1 cellular context compared by ENCODE assay signal in the genomic region with DNA sequence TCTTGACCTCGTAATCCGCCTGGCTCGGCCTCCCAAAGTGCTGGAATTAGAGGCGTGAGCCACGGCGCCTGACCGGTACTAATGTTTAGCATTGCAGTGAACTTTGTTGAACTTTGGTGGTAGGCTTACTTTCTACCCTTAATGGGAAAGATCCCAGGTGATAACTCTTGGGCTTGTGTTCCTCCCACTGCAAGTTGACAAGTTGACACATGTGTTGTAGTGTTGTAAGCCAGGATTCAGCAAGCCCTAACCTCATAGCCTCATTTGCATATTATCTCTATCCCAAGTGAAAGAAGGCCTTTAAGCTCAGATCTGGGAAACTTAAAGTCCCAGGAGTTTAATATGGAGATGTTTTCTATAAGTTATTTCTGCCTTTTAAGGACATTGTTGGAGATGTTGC.
TF ChIP-seq lines count a peak whose summit lies in the region.

No MANE protein-coding gene starts in this region.

TF ChIP-seq in HepG2, 621 proteins besides CTCF, POLR2A, EP300 and RAD21 (continued from another document):
- TF ChIP-seq, protein P1, sequence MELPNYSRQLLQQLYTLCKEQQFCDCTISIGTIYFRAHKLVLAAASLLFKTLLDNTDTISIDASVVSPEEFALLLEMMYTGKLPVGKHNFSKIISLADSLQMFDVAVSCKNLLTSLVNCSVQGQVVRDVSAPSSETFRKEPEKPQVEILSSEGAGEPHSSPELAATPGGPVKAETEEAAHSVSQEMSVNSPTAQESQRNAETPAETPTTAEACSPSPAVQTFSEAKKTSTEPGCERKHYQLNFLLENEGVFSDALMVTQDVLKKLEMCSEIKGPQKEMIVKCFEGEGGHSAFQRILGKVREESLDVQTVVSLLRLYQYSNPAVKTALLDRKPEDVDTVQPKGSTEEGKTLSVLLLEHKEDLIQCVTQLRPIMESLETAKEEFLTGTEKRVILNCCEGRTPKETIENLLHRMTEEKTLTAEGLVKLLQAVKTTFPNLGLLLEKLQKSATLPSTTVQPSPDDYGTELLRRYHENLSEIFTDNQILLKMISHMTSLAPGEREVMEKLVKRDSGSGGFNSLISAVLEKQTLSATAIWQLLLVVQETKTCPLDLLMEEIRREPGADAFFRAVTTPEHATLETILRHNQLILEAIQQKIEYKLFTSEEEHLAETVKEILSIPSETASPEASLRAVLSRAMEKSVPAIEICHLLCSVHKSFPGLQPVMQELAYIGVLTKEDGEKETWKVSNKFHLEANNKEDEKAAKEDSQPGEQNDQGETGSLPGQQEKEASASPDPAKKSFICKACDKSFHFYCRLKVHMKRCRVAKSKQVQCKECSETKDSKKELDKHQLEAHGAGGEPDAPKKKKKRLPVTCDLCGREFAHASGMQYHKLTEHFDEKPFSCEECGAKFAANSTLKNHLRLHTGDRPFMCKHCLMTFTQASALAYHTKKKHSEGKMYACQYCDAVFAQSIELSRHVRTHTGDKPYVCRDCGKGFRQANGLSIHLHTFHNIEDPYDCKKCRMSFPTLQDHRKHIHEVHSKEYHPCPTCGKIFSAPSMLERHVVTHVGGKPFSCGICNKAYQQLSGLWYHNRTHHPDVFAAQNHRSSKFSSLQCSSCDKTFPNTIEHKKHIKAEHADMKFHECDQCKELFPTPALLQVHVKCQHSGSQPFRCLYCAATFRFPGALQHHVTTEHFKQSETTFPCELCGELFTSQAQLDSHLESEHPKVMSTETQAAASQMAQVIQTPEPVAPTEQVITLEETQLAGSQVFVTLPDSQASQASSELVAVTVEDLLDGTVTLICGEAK (IDR thresholded peaks at IDR 0.05): no peak
- TF ChIP-seq, protein P1 (CRISPR knock-in tag; IDR thresholded peaks at IDR 0.05): no peak
- TF ChIP-seq RELA (CRISPR knock-in tag; IDR thresholded peaks at IDR 0.05) (no peak), ZSCAN29 (CRISPR knock-in tag; conservative IDR thresholded peaks at IDR 0.05) (no peak), STAG1 (CRISPR knock-in tag; IDR thresholded peaks at IDR 0.05) (no peak), ZNF317 (CRISPR knock-in tag; IDR thresholded peaks at IDR 0.05) (no peak), MED1 (CRISPR knock-in tag; IDR thresholded peaks at IDR 0.05) (no peak), ZNF124 (CRISPR knock-in tag; IDR thresholded peaks at IDR 0.05) (no peak), SNAPC4 (CRISPR knock-in tag; IDR thresholded peaks at IDR 0.05) (no peak), ZNF160 (CRISPR knock-in tag; IDR thresholded peaks at IDR 0.05) (no peak), DR1 (CRISPR knock-in tag; IDR thresholded peaks at IDR 0.05) (no peak), ARID2 (CRISPR knock-in tag; IDR thresholded peaks at IDR 0.05; ENCODE audit: borderline replicate concordance) (no peak), ZNF563 (CRISPR knock-in tag; IDR thresholded peaks at IDR 0.05) (no peak), ZNF224 (CRISPR knock-in tag; IDR thresholded peaks at IDR 0.05) (no peak), PRDM10 (CRISPR knock-in tag; IDR thresholded peaks at IDR 0.05; ENCODE audit: low read depth) (no peak), ZMAT5 (CRISPR knock-in tag; IDR thresholded peaks at IDR 0.05; ENCODE audit: borderline replicate concordance, low read depth) (no peak)
